In genomic region chrX:50680990-50681389, GRCh38 we compare ENCODE assay signal across 11 cellular contexts.
A peak's percentile ranks its signal among the peaks of the same experiment; 100 is the strongest.
DNase-seq lines count a peak whose midpoint lies in the region; ATAC-seq and TF ChIP-seq lines count a peak whose summit lies in the region.
"Had no signal": no experiment of that assay in that cellular context is flagged by ENCODE, and none has a peak within 500 bp of the region (broad histone marks: within the 10 kb centered on the region; RNA-seq: fewer than 3 reads in every experiment).

No MANE protein-coding gene starts in this region.

- H3K27ac Mint-ChIP-seq in progenitor cell of endocrine pancreas, result no peak overlapping the region

- H3K4me3 ChIP-seq in RWPE2 (ENCODE audit: severe bottlenecking), result no peak overlapping the region

- H3K9me3 Mint-ChIP-seq in progenitor cell of endocrine pancreas (ENCODE audit: low read depth), result no peaks in the 10 kb centered on the region

- TF ChIP-seq CTCF in RWPE2 (IDR thresholded peaks at IDR 0.05; ENCODE audit: poor library complexity, severe bottlenecking) (peak; percentile 16), foreskin keratinocyte (conservative IDR thresholded peaks at IDR 0.05) (peak; percentile 61), progenitor cell of endocrine pancreas (IDR thresholded peaks at IDR 0.05; ENCODE audit: unreplicated experiment) (peak; percentile 52)

- no peaks in the 10 kb centered on the region for H3K27me3 Mint-ChIP-seq in progenitor cell of endocrine pancreas

- H3K4me1 ChIP-seq in RWPE2 (ENCODE audit: insufficient read depth, poor library complexity, severe bottlenecking) (no peaks in the 10 kb centered on the region), foreskin keratinocyte (no peaks in the 10 kb centered on the region)

- H3K27me3 ChIP-seq in RWPE2 (ENCODE audit: insufficient read depth, poor library complexity, severe bottlenecking) (no peaks in the 10 kb centered on the region), foreskin keratinocyte (no peaks in the 10 kb centered on the region)

- no peaks in the 10 kb centered on the region for H3K36me3 ChIP-seq in RWPE2 (ENCODE audit: low read depth)

- H3K27ac ChIP-seq in RWPE2 (ENCODE audit: poor library complexity, severe bottlenecking), result no peak overlapping the region
- H3K27ac ChIP-seq in foreskin keratinocyte, result no peak overlapping the region

- no peak for ATAC-seq in RWPE2 (ENCODE audit: low read depth)
- peak; percentile 48 for ATAC-seq in foreskin keratinocyte

- no peaks in the 10 kb centered on the region for H3K9me3 ChIP-seq in RWPE2 (ENCODE audit: severe bottlenecking)

- H3K4me3 Mint-ChIP-seq in progenitor cell of endocrine pancreas (ENCODE audit: low read depth), result no peak overlapping the region

- peak; percentile 3 for DNase-seq in DMS 273 (lab: John Stamatoyannopoulos, UW; ENCODE audit: unreplicated experiment)
- DNase-seq in DMS 273 treated with DMSO at 0.1 percent for 48 hours (lab: John Stamatoyannopoulos, UW), result no peak
- DNase-seq in RWPE2 (ENCODE audit: low spot score), result no peak
- DNase-seq in foreskin keratinocyte, result peak in 1 of 2 donors; percentile 13
- no peak for DNase-seq in progenitor cell of endocrine pancreas (ENCODE audit: low spot score, unreplicated experiment)
- no peak for DNase-seq in NCI-H1105 treated with DMSO at 0.1 percent for 48 hours (lab: John Stamatoyannopoulos, UW)
- no peak for DNase-seq in central memory CD4-positive, alpha-beta T cell
- DNase-seq in NCI-H2171 treated with DMSO at 0.1 percent for 48 hours (lab: John Stamatoyannopoulos, UW), result no peak
- DNase-seq: 8988T, amniotic stem cell, retina had no signal

- H3K36me3 Mint-ChIP-seq in progenitor cell of endocrine pancreas (ENCODE audit: insufficient read depth), result no peaks in the 10 kb centered on the region

- H3K4me1 Mint-ChIP-seq in progenitor cell of endocrine pancreas (ENCODE audit: low read depth), result no peaks in the 10 kb centered on the region
